Comparison of ENCODE assay signal across 2 cellular contexts in the genomic region with DNA sequence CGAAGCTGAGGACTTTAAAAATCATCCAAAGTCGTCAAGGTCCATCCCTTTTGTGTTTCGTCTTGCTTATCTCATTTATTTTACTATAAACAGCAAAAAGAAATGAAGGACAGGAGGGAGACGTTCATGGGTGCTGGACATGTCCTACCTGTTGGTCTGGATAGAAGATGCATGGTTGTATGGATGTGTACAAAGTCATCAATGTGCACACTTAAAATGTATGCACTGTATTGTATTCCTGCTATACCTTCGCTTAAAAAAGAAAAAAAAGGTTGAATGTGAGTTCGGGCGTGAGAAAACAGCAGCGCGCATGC.
TF ChIP-seq lines count a peak whose summit lies in the region.

No MANE protein-coding gene starts in this region.

TF ChIP-seq in SK-N-SH, 30 proteins besides CTCF, POLR2A, EP300 and RAD21 (continued from another document):
- no peak for TF ChIP-seq POLR2AphosphoS5 (IDR thresholded peaks at IDR 0.05; ENCODE audit: low read depth, low read length)

TF ChIP-seq in SK-N-SH treated with all-trans-retinoic acid at 6 μM for 48 hours, 23 proteins besides CTCF, POLR2A, EP300 and RAD21 (continued from another document):
- TF ChIP-seq PPARA (CRISPR knock-in tag; IDR thresholded peaks at IDR 0.05; ENCODE audit: borderline replicate concordance): no peak
- TF ChIP-seq, protein P1, sequence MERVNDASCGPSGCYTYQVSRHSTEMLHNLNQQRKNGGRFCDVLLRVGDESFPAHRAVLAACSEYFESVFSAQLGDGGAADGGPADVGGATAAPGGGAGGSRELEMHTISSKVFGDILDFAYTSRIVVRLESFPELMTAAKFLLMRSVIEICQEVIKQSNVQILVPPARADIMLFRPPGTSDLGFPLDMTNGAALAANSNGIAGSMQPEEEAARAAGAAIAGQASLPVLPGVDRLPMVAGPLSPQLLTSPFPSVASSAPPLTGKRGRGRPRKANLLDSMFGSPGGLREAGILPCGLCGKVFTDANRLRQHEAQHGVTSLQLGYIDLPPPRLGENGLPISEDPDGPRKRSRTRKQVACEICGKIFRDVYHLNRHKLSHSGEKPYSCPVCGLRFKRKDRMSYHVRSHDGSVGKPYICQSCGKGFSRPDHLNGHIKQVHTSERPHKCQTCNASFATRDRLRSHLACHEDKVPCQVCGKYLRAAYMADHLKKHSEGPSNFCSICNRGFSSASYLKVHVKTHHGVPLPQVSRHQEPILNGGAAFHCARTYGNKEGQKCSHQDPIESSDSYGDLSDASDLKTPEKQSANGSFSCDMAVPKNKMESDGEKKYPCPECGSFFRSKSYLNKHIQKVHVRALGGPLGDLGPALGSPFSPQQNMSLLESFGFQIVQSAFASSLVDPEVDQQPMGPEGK (CRISPR knock-in tag; IDR thresholded peaks at IDR 0.05; ENCODE audit: borderline replicate concordance): no peak
- no peak for TF ChIP-seq ESRRG (CRISPR knock-in tag; IDR thresholded peaks at IDR 0.05)
- no peak for TF ChIP-seq CREB5 (CRISPR knock-in tag; IDR thresholded peaks at IDR 0.05; ENCODE audit: low read depth)
- TF ChIP-seq CSRNP3 (CRISPR knock-in tag; IDR thresholded peaks at IDR 0.05): no peak
- no peak for TF ChIP-seq ARNTL (CRISPR knock-in tag; IDR thresholded peaks at IDR 0.05; ENCODE audit: borderline replicate concordance, low read depth)
- TF ChIP-seq ZNF8 (CRISPR knock-in tag; IDR thresholded peaks at IDR 0.05): no peak
- no peak for TF ChIP-seq ZFP30 (CRISPR knock-in tag; IDR thresholded peaks at IDR 0.05)
- TF ChIP-seq CSDC2 (CRISPR knock-in tag; IDR thresholded peaks at IDR 0.05): no peak
